ENCODE assay signal across 25 cellular contexts in the genomic region with DNA sequence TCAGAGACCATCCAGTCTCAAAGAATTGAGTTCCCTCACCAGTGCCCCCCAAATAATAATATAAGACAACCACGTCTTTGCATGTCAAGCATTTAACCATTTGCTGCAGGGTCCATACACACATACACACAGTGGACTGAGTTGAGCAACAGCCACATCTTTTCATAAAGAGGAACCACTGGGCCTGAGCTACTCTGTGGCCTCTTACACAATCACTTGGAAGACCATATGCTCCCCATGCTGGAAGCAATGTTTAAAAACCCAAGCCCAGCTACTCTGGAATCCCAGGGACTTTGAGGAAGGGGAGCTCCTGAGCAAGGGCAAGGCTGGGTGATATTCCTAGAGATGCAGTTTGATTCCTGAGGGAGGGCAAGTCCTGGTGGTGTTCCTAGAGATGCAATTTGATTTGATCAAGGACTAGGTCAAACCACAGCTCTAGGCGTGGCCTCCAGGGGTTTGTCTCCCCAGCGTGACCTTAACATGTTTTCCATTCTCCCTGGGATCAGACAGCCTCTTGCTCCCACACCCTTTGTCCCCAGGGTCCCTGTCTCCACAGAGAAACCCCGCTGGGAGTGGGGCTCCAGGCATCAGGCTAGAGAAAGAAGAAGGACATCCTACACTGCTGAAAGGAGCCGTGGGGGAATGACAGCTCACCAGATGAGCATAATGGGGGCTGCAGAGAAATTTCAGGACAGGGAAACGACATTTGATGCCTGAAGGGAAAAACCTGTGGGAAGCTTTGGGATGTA.
DNase-seq lines count a peak whose midpoint lies in the region; ATAC-seq and TF ChIP-seq lines count a peak whose summit lies in the region.
"Had no signal": no experiment of that assay in that cellular context is flagged by ENCODE, and none has a peak within 500 bp of the region (broad histone marks: within the 10 kb centered on the region; RNA-seq: fewer than 3 reads in every experiment).

No MANE protein-coding gene starts in this region.

- TF ChIP-seq CTCF in HL-60 (IDR thresholded peaks at IDR 0.05; ENCODE audit: insufficient read depth, low read length): no peak
- TF ChIP-seq CTCF in mucosa of descending colon (IDR thresholded peaks at IDR 0.05): no peak

- DNase-seq in HL-60 (ENCODE audit: low read depth in 1 of 2, low spot score in 1 of 2) (peak; percentile 24 to 75), NOMO-1 treated with dmso at 0.1 percent for 144 hours (lab: John Stamatoyannopoulos, UW; ENCODE audit: unreplicated experiment) (peak; percentile 50), fibroblast of gingiva (ENCODE audit: low read depth) (peak; percentile 48), mucosa of descending colon (no peak), COLO668 (lab: John Stamatoyannopoulos, UW; ENCODE audit: unreplicated experiment) (no peak), NCI-H526 treated with DMSO at 0.1 percent for 48 hours (lab: John Stamatoyannopoulos, UW) (no peak), MG63 (no peak), GM19238 (ENCODE audit: insufficient read length, low spot score) (no peak)
- DNase-seq: activated CD4-positive, alpha-beta T cell treated with anti-CD3 and anti-CD28 coated beads, Interleukin-2, amount 50 U/mL, for 48 hours; activated CD4-positive, CD25-positive, alpha-beta regulatory T cell; activated effector memory CD4-positive, alpha-beta T cell treated with anti-CD3 and anti-CD28 coated beads, Interleukin-2, amount 50 U/mL, for 16 hours; CD4-positive, alpha-beta T cell; cortex of kidney; DMS53; GDM1; heart right ventricle; NCI-H1092 treated with DMSO at 0.1 percent for 48 hours; NCI-H2029; SK-N-SH; stimulated activated CD4-positive, alpha-beta T cell treated with anti-CD3 and anti-CD28 coated beads, Interleukin-2, amount 100 ng/mL, for 48 hours; stimulated activated naive B cell treated with anti-CD40 and anti-IgM and Interleukin-4, amounts not matched to agents 10 μg/mL and 1 μg/mL and 100 μg/mL, for 72 hours; T-helper 9 cell had no signal

- H3K4me1 ChIP-seq in mucosa of descending colon (ENCODE audit: low read depth): no peaks in the 10 kb centered on the region
- H3K4me1 ChIP-seq: Peyer's patch had no signal

- no peaks in the 10 kb centered on the region for H3K36me3 ChIP-seq in mucosa of descending colon (ENCODE audit: low read depth)
- H3K36me3 ChIP-seq in MG63: no peaks in the 10 kb centered on the region
- H3K36me3 ChIP-seq: heart right ventricle, Peyer's patch had no signal

- peak; percentile 29 for ATAC-seq in mucosa of descending colon
- ATAC-seq: HCT116; stimulated activated naive B cell treated with anti-CD40 and anti-IgM and Interleukin-4, amounts not matched to agents 10 μg/mL and 1 μg/mL and 100 μg/mL, for 72 hours had no signal

- H3K27ac ChIP-seq in HL-60 (replicated peaks): no peak overlapping the region
- H3K27ac ChIP-seq: heart right ventricle, Peyer's patch had no signal

- no peaks in the 10 kb centered on the region for H3K9me3 ChIP-seq in mucosa of descending colon
- no peaks in the 10 kb centered on the region for H3K9me3 ChIP-seq in MG63
- H3K9me3 ChIP-seq: heart right ventricle, Peyer's patch, SK-N-SH had no signal

- intact Hi-C loops in mucosa of descending colon (cut with DNase I, micrococcal nuclease): no loop called here

- H3K4me3 ChIP-seq in HL-60 (replicated peaks; ENCODE audit: insufficient read depth, low read length) (no peak overlapping the region), mucosa of descending colon (no peak overlapping the region), MG63 (no peak overlapping the region)
- H3K4me3 ChIP-seq: heart right ventricle, lung, Peyer's patch had no signal

- H3K27me3 ChIP-seq in HL-60 (ENCODE audit: insufficient read depth, poor library complexity, severe bottlenecking): no peaks in the 10 kb centered on the region
- H3K27me3 ChIP-seq in MG63: no peaks in the 10 kb centered on the region
- H3K27me3 ChIP-seq: Peyer's patch had no signal

Comparison
In these comparisons a context has a peak if more than half of its experiments do, and no peak if none do; other contexts are left out.
1. DNase-seq: peak in HL-60 (2 of 2), NOMO-1 treated with dmso at 0.1 percent for 144 hours (single experiment) and fibroblast of gingiva (single experiment); none in mucosa of descending colon (0 of 3), COLO668 (single experiment), NCI-H526 treated with DMSO at 0.1 percent for 48 hours (single experiment), MG63 (single experiment) and GM19238 (single experiment).